ENCODE assay signal across 25 cellular contexts in genomic region chr15:82549199-82549665, GRCh38. TPM values are rescaled to one million over a fixed set of nuclear protein-coding genes. Genes with fewer than 3 reads are reported as not detected.
DNase-seq lines count a peak whose midpoint lies in the region; ATAC-seq, FAIRE-seq and TF ChIP-seq lines count a peak whose summit lies in the region.
"Had no signal": no experiment of that assay in that cellular context is flagged by ENCODE, and none has a peak within 500 bp of the region (broad histone marks: within the 10 kb centered on the region; RNA-seq: fewer than 3 reads in every experiment).

No MANE protein-coding gene starts in this region.

- H3K4me2 ChIP-seq in K562 (ENCODE audit: insufficient read depth, low read length): peak overlapping the region; percentile 20; the same call in 1 of the 2 replicates
- H3K4me2 ChIP-seq: A549; BLaER1 treated with 17β-estradiol and CSF1 and Interleukin-3, amounts not matched to agents 10 nM and 100 nM; GM23338 had no signal

- TF ChIP-seq RAD21 in K562 (CRISPR knock-in tag; conservative IDR thresholded peaks at IDR 0.05 in 1 of 2, IDR thresholded peaks at IDR 0.05 in 1 of 2): no peak

- H3K4me1 Mint-ChIP-seq in stimulated activated effector memory CD8-positive, alpha-beta T cell treated with anti-CD3 and anti-CD28 coated beads, Interleukin-12 subunit alpha, Interleukin-12 subunit beta, amount 100 ng/mL, for 72 hours: peaks cover 25% of the 10 kb centered on the region
- H3K4me1 Mint-ChIP-seq: CD14-positive monocyte; CD8-positive, alpha-beta memory T cell had no signal

- CTCF ChIA-PET in K562 (lab: Yijun Ruan, JAX; ENCODE audit: low intra/inter-chr PET ratio): no interaction called here

- H3K36me3 Mint-ChIP-seq in stimulated activated effector memory CD8-positive, alpha-beta T cell treated with anti-CD3 and anti-CD28 coated beads, Interleukin-12 subunit alpha, Interleukin-12 subunit beta, amount 100 ng/mL, for 72 hours: no peaks in the 10 kb centered on the region
- H3K36me3 Mint-ChIP-seq: CD14-positive monocyte; CD8-positive, alpha-beta memory T cell had no signal

- DNase-seq in cardiac septum (ENCODE audit: low spot score) (peak; percentile 44), Right ventricle myocardium inferior (ENCODE audit: missing footprints) (no peak), K562 (ENCODE audit: extremely low read depth in 1 of 4, low spot score in 3 of 4) (peak; percentile 38 to 60 (median 44)), dermis blood vessel endothelial cell (no peak), transverse colon (no peak), pons (ENCODE audit: low spot score) (no peak)
- DNase-seq in stimulated activated effector memory CD8-positive, alpha-beta T cell treated with anti-CD3 and anti-CD28 coated beads, Interleukin-12 subunit alpha, Interleukin-12 subunit beta, amount 100 ng/mL, for 72 hours (ENCODE audit: low spot score in 2 of 2): no peak
- DNase-seq: 8988T; ACHN; AML-193; BE2C; CD4-positive, alpha-beta T cell; DMS 273 treated with DMSO at 0.1 percent for 48 hours; DMS79; EL; GDM1; H9 had no signal

- TF ChIP-seq POLR2A in K562 (conservative IDR thresholded peaks at IDR 0.05): no peak
- TF ChIP-seq POLR2A in transverse colon (IDR thresholded peaks at IDR 0.05): no peak

- FAIRE-seq in K562 (lab: Jason Lieb, UNC): no peak
- FAIRE-seq: A549, D721Med, GM18507 had no signal

- H3K36me3 ChIP-seq in K562 (ENCODE audit: control insufficient read depth, insufficient read depth, low read length) (peaks cover 85% of the 10 kb centered on the region), transverse colon (no peaks in the 10 kb centered on the region)
- H3K36me3 ChIP-seq: BE2C; BLaER1 treated with 17β-estradiol and CSF1 and Interleukin-3, amounts not matched to agents 10 nM and 100 nM had no signal

- H3K4me3 Mint-ChIP-seq in stimulated activated effector memory CD8-positive, alpha-beta T cell treated with anti-CD3 and anti-CD28 coated beads, Interleukin-12 subunit alpha, Interleukin-12 subunit beta, amount 100 ng/mL, for 72 hours: no peak overlapping the region
- H3K4me3 Mint-ChIP-seq: CD14-positive monocyte; CD4-positive, alpha-beta T cell; CD8-positive, alpha-beta memory T cell; GM23338; H9 had no signal

- no peaks in the 10 kb centered on the region for H3K9me1 ChIP-seq in K562 (ENCODE audit: control insufficient read depth, insufficient read depth, low read length)

- POLR2A ChIA-PET in K562 (lab: Yijun Ruan, JAX): interaction anchor here (1.3 to 2.0 kb wide), 2 partner anchors 9 to 12 kb away, joined by 9 to 34 read pairs; partner anchors contain the start of gene RPS17

- H3K9ac ChIP-seq in K562 (ENCODE audit: insufficient read depth in 1 of 2, low read depth in 2 of 2, low read length in 2 of 2): peak overlapping the region in 1 of 2 experiments; percentile 49; a peak in 1 of 4 replicates
- H3K9ac ChIP-seq: BLaER1 treated with 17β-estradiol and CSF1 and Interleukin-3, amounts not matched to agents 10 nM and 100 nM had no signal

- peaks cover 15 to 16% of the 10 kb centered on the region in 2 experiments for H3K4me1 ChIP-seq in K562 (replicated peaks in 1 of 2; ENCODE audit: control insufficient read depth in 2 of 2, insufficient read depth in 2 of 2, low read length in 2 of 2)
- no peaks in the 10 kb centered on the region for H3K4me1 ChIP-seq in transverse colon
- H3K4me1 ChIP-seq: A549, BE2C had no signal

- 59% methylated on average over 9 of the region's 9 CpGs for WGBS in K562 (ENCODE audit: insufficient coverage, low coverage, missing lambda C conversion rate)
- WGBS in transverse colon (ENCODE audit: low coverage in 1 of 2), 2 donors: 89 to 92% methylated on average over 3 to 8 of the region's 9 CpGs

- TF ChIP-seq EP300 in K562 (IDR thresholded peaks at IDR 0.05; ENCODE audit: low read length) (no peak), transverse colon (IDR thresholded peaks at IDR 0.05; ENCODE audit: low read depth) (no peak)

- ATAC-seq in Right ventricle myocardium inferior (no peak), K562 (peak; percentile 74)
- peak; percentile 5 for ATAC-seq in stimulated activated effector memory CD8-positive, alpha-beta T cell treated with anti-CD3 and anti-CD28 coated beads, Interleukin-12 subunit alpha, Interleukin-12 subunit beta, amount 100 ng/mL, for 72 hours
- ATAC-seq: A549, GM23338, HCT116 had no signal

- no peak overlapping the region for H3K27ac Mint-ChIP-seq in stimulated activated effector memory CD8-positive, alpha-beta T cell treated with anti-CD3 and anti-CD28 coated beads, Interleukin-12 subunit alpha, Interleukin-12 subunit beta, amount 100 ng/mL, for 72 hours
- H3K27ac Mint-ChIP-seq: CD14-positive monocyte; CD4-positive, alpha-beta T cell; GM23338; H9 had no signal

- no peak overlapping the region for H3K4me3 ChIP-seq in K562
- H3K4me3 ChIP-seq in transverse colon: no peak overlapping the region
- H3K4me3 ChIP-seq: A549; BLaER1 treated with 17β-estradiol and CSF1 and Interleukin-3, amounts not matched to agents 10 nM and 100 nM; GM23338 had no signal

- no TSS peak for BruUV-seq in K562 (replicated peaks; lab: Mats Ljungman, UMichigan)

- H3K27ac ChIP-seq in K562 (ENCODE audit: extremely low read depth, low read depth, low read length): peak overlapping the region; percentile 45
- H3K27ac ChIP-seq in transverse colon: no peak overlapping the region
- H3K27ac ChIP-seq: A549; BLaER1 treated with 17β-estradiol and CSF1 and Interleukin-3, amounts not matched to agents 10 nM and 100 nM had no signal

- no peaks in the 10 kb centered on the region for H3K9me3 ChIP-seq in K562 (replicated peaks; ENCODE audit: control insufficient read depth, insufficient read depth, low read depth, low read length)
- H3K9me3 ChIP-seq in transverse colon: no peaks in the 10 kb centered on the region
- H3K9me3 ChIP-seq: A549; BE2C; BLaER1 treated with 17β-estradiol and CSF1 and Interleukin-3, amounts not matched to agents 10 nM and 100 nM had no signal

- H3K27me3 ChIP-seq in K562 (ENCODE audit: control insufficient read depth in 2 of 2, insufficient read depth in 2 of 2, low read length in 2 of 2) (no peaks in the 10 kb centered on the region), transverse colon (peaks cover 3% of the 10 kb centered on the region)
- H3K27me3 ChIP-seq: BE2C; BLaER1 treated with 17β-estradiol and CSF1 and Interleukin-3, amounts not matched to agents 10 nM and 100 nM had no signal

- H2AFZ ChIP-seq in K562 (ENCODE audit: low read depth, low read length): peak overlapping the region; percentile 66
- H2AFZ ChIP-seq: GM23338 had no signal

- intact Hi-C loops in cardiac septum (cut with DNase I): no loop called here
- intact Hi-C loops in Right ventricle myocardium inferior (cut with DNase I): no loop called here
- intact Hi-C loops in K562 (cut with micrococcal nuclease): no loop called here
- intact Hi-C loops in transverse colon (cut with DNase I; ENCODE audit: low total_unique reads): no loop called here

- in situ Hi-C loops in K562 (cut with MboI) (no loop called here), transverse colon (cut with MboI; ENCODE audit: low pct_ligation_motif_present in 1 of 4, low pct_unique_long_range_greater_than_20kb in 1 of 4, low sequenced_read_pairs in 3 of 4) (loop anchor here (25.0 kb wide), 2 partner anchors 162 to 463 kb away; partner anchors contain the start of gene C15orf40 (in 4 of the 4))

- TF ChIP-seq CTCF in K562 (IDR thresholded peaks at IDR 0.05 in 2 of 3, conservative IDR thresholded peaks at IDR 0.05 in 1 of 3; ENCODE audit: insufficient read depth in 2 of 3, low read depth in 1 of 3, low read length in 3 of 3) (no peak), transverse colon (IDR thresholded peaks at IDR 0.05) (no peak)

- no peaks in the 10 kb centered on the region for H4K20me1 ChIP-seq in K562 (replicated peaks; ENCODE audit: control insufficient read depth, insufficient read depth, low read length)
- H4K20me1 ChIP-seq: BLaER1 treated with 17β-estradiol and CSF1 and Interleukin-3, amounts not matched to agents 10 nM and 100 nM had no signal

- H3K79me2 ChIP-seq in K562 (ENCODE audit: control insufficient read depth, insufficient read depth, low read length): no peaks in the 10 kb centered on the region

- H3K9me3 Mint-ChIP-seq in stimulated activated effector memory CD8-positive, alpha-beta T cell treated with anti-CD3 and anti-CD28 coated beads, Interleukin-12 subunit alpha, Interleukin-12 subunit beta, amount 100 ng/mL, for 72 hours: no peaks in the 10 kb centered on the region
- H3K9me3 Mint-ChIP-seq: CD4-positive, alpha-beta T cell; CD8-positive, alpha-beta memory T cell; GM23338; H9 had no signal

TF ChIP-seq in K562, 482 proteins besides CTCF, POLR2A, EP300 and RAD21 (continues in another document):
- TF ChIP-seq ZNF830 (CRISPR knock-in tag; IDR thresholded peaks at IDR 0.05): no peak

RNA-seq across cellular contexts. Expression of gene RPS17, which starts 9.0 kb away (rescaled TPM):
- total RNA-seq in cardiac septum (614 TPM), Right ventricle myocardium inferior (867 TPM), K562 (2014; rRNA removed) (4,669 and 6,363 TPM in 2 replicates), K562 (2014; rRNA removed; fragmentation: Illumina TruSeq; extraction: Trizol) (4,513 and 5,229 TPM in 2 replicates), K562 (2015; rRNA removed; fragmentation: Illumina TruSeq; extraction: Trizol) (5,690 and 6,000 TPM in 2 replicates), K562 (2021) (2,376 and 2,708 TPM in 2 replicates), dermis blood vessel endothelial cell (931 and 1,215 TPM in 2 replicates), transverse colon (1,000 to 10,000 TPM in 3 of 4 donors, 100 to 1,000 TPM in 1; 649 to 1,349 (median 1,094) TPM)
- total RNA-seq in K562 (2011; cell fraction: chromatin; rRNA removed; ENCODE audit: low replicate concordance): 288 and 405 TPM in 2 replicates
- 802 and 812 TPM in 2 replicates for total RNA-seq in K562 (2011; cell fraction: nucleolus; rRNA removed)
- 889 and 1,793 TPM in 2 replicates for total RNA-seq in K562 (2011; cell fraction: nucleoplasm; rRNA removed)
- polyA plus RNA-seq in K562 (2011; rRNA removed) (5,062 and 5,477 TPM in 2 replicates), K562 (2014; fragmentation: Illumina TruSeq; extraction: Trizol) (2,686 and 3,105 TPM in 2 replicates), K562 (2014; fragmentation: Nextera tagmentation; extraction: Ambion mirVana) (1,000 to 10,000 TPM; 1,988 to 2,233 TPM), K562 (2014; rRNA removed) (6,515 and 6,851 TPM in 2 replicates)
- 3,204 and 5,121 TPM in 2 replicates for polyA plus RNA-seq in K562 (2011; cell fraction: cytosol; rRNA removed)
- 1,138 and 2,084 TPM in 2 replicates for polyA plus RNA-seq in K562 (2011; cell fraction: nucleus; rRNA removed)
- 4,007 and 4,409 TPM in 2 replicates for polyA plus RNA-seq in K562 (2012)
- 1,664 and 1,697 TPM in 2 replicates for polyA minus RNA-seq in K562 (2011; rRNA and poly(A)+ RNA removed)
- polyA minus RNA-seq in K562 (2011; cell fraction: cytosol; rRNA and poly(A)+ RNA removed): 653 and 953 TPM in 2 replicates
- 297 and 420 TPM in 2 replicates for polyA minus RNA-seq in K562 (2011; cell fraction: nucleus; rRNA and poly(A)+ RNA removed)

Comparison
In these comparisons a context has a peak if more than half of its experiments do, and no peak if none do; other contexts are left out.
1. DNase-seq: peak in cardiac septum (single experiment) and K562 (4 of 4); none in Right ventricle myocardium inferior (single experiment), stimulated activated effector memory CD8-positive, alpha-beta T cell treated with anti-CD3 and anti-CD28 coated beads, Interleukin-12 subunit alpha, Interleukin-12 subunit beta, amount 100 ng/mL, for 72 hours (0 of 2), dermis blood vessel endothelial cell (single experiment), transverse colon (single experiment) and pons (single experiment).